21 cellular contexts compared by ENCODE assay signal in genomic region chr7:142602183-142602582, GRCh38.
"Had no signal": no experiment of that assay in that cellular context is flagged by ENCODE, and none has a peak within 500 bp of the region (broad histone marks: within the 10 kb centered on the region; RNA-seq: fewer than 3 reads in every experiment).

No MANE protein-coding gene starts in this region.

- H3K27ac ChIP-seq: body of pancreas, SK-N-MC, WERI-Rb-1 had no signal

- H3K9me3 ChIP-seq: body of pancreas had no signal

- DNase-seq: activated CD4-positive, alpha-beta T cell treated with anti-CD3 and anti-CD28 coated beads for 36 hours; activated CD8-positive, alpha-beta memory T cell treated with anti-CD3 and anti-CD28 coated beads, Interleukin-2, amount 50 U/mL, for 4 hours; activated CD8-positive, alpha-beta T cell treated with anti-CD3 and anti-CD28 coated beads for 36 hours; activated effector memory CD4-positive, alpha-beta T cell treated with Interleukin-2 at 50 U/mL for 16 hours; activated naive CD4-positive, alpha-beta T cell; aorta; body of pancreas; Kasumi-1; KBM-7; NCI-H1092 treated with DMSO at 0.1 percent for 48 hours; NCI-H1417 treated with DMSO at 0.1 percent for 48 hours; NCI-H1694; NCI-H2029; NCI-H524; SHP77 treated with DMSO at 0.1 percent for 48 hours; T-helper 1 cell; WERI-Rb-1 had no signal

- H3K36me3 ChIP-seq: WERI-Rb-1 had no signal

- H3K36me3 Mint-ChIP-seq: activated naive CD4-positive, alpha-beta T cell treated with anti-CD3 and anti-CD28 coated beads, Interleukin-2, amount 50 U/mL, for 24 hours had no signal

- FAIRE-seq: RCC 7860 had no signal

- H3K9me3 Mint-ChIP-seq: activated CD8-positive, alpha-beta T cell treated with anti-CD3 and anti-CD28 coated beads for 36 hours; activated naive CD4-positive, alpha-beta T cell treated with anti-CD3 and anti-CD28 coated beads, Interleukin-2, amount 50 U/mL, for 24 hours; central memory CD8-positive, alpha-beta T cell had no signal

- ATAC-seq: activated CD8-positive, alpha-beta T cell treated with anti-CD3 and anti-CD28 coated beads for 36 hours; body of pancreas had no signal

- H3K27me3 Mint-ChIP-seq: activated naive CD4-positive, alpha-beta T cell treated with anti-CD3 and anti-CD28 coated beads, Interleukin-2, amount 50 U/mL, for 24 hours; central memory CD8-positive, alpha-beta T cell had no signal

- H3K4me3 ChIP-seq: body of pancreas, SK-N-MC had no signal

- H3K27me3 ChIP-seq: body of pancreas had no signal

- H3K4me3 Mint-ChIP-seq: activated CD4-positive, alpha-beta T cell treated with anti-CD3 and anti-CD28 coated beads for 36 hours; activated CD8-positive, alpha-beta T cell treated with anti-CD3 and anti-CD28 coated beads for 36 hours; activated naive CD4-positive, alpha-beta T cell treated with anti-CD3 and anti-CD28 coated beads, Interleukin-2, amount 50 U/mL, for 24 hours; central memory CD8-positive, alpha-beta T cell had no signal

- H3K27ac Mint-ChIP-seq: activated CD4-positive, alpha-beta T cell treated with anti-CD3 and anti-CD28 coated beads for 36 hours; activated CD8-positive, alpha-beta T cell treated with anti-CD3 and anti-CD28 coated beads for 36 hours; activated naive CD4-positive, alpha-beta T cell treated with anti-CD3 and anti-CD28 coated beads, Interleukin-2, amount 50 U/mL, for 24 hours had no signal

- H3K4me1 Mint-ChIP-seq: central memory CD8-positive, alpha-beta T cell had no signal
